7 cellular contexts compared by ENCODE assay signal in genomic region chr21:6569587-6570392, GRCh38.
DNase-seq lines count a peak whose midpoint lies in the region; ATAC-seq, FAIRE-seq and TF ChIP-seq lines count a peak whose summit lies in the region.
"Not testable (repeated sequence)": the region's sequence is repeated elsewhere in the genome, so short reads cannot be mapped to it uniquely, and the experiment has no call there.

No MANE protein-coding gene starts in this region.

- TF ChIP-seq EP300 in HepG2 (IDR thresholded peaks at IDR 0.05; ENCODE audit: low read depth in 2 of 2, low read length in 2 of 2); HepG2 (CRISPR knock-in tag; IDR thresholded peaks at IDR 0.05; ENCODE audit: borderline replicate concordance): not testable (repeated sequence)

- H3K4me3 Mint-ChIP-seq in central memory CD8-positive, alpha-beta T cell: not testable (repeated sequence)

- POLR2A ChIA-PET in HepG2 (lab: Yijun Ruan, JAX): not testable (repeated sequence)

- peak; percentile 61 for ATAC-seq in GM19043 (IDR thresholded peaks at IDR 0.05; ENCODE audit: low read depth, unreplicated experiment)
- peak; percentile 57 for ATAC-seq in GM21825 (IDR thresholded peaks at IDR 0.05; ENCODE audit: unreplicated experiment)
- peak; percentile 69 for ATAC-seq in HG03354 (IDR thresholded peaks at IDR 0.05; ENCODE audit: poor library complexity, severe bottlenecking, unreplicated experiment)
- ATAC-seq in activated CD4-positive, CD25-positive, alpha-beta regulatory T cell treated with anti-CD3 and anti-CD28 coated beads, Interleukin-2, amount 50 U/mL, for 24 hours: peak; percentile 79 to 82
- ATAC-seq in central memory CD8-positive, alpha-beta T cell (replicated peaks; ENCODE audit: extremely low read depth, poor library complexity, severe bottlenecking): peak; percentile 91
- peak; percentile 27 for ATAC-seq in HepG2
- peak; percentile 95 for ATAC-seq in sciatic nerve

- H3K9ac ChIP-seq in HepG2 (ENCODE audit: insufficient read depth, low read depth, low read length): not testable (repeated sequence)

- CTCF ChIA-PET in HepG2 (lab: Yijun Ruan, JAX; ENCODE audit: low intra/inter-chr PET ratio, low total read pairs): not testable (repeated sequence)

- not testable (repeated sequence) for H3K27ac ChIP-seq in HepG2 (ENCODE audit: extremely low read length, insufficient read depth, low read length)

- not testable (repeated sequence) for H3K79me2 ChIP-seq in HepG2 (ENCODE audit: insufficient read depth, low read length)

- H3K27me3 Mint-ChIP-seq in central memory CD8-positive, alpha-beta T cell: not testable (repeated sequence)

- not testable (repeated sequence) for H3K9me3 ChIP-seq in HepG2 (ENCODE audit: low read length)

- H3K27me3 ChIP-seq in HepG2 (ENCODE audit: control insufficient read depth in 1 of 2, insufficient read depth in 2 of 2, low read length in 2 of 2): not testable (repeated sequence)

- TF ChIP-seq CTCF in HepG2 (CRISPR knock-in tag; IDR thresholded peaks at IDR 0.05): not testable (repeated sequence)

- H3K4me1 Mint-ChIP-seq in central memory CD8-positive, alpha-beta T cell: not testable (repeated sequence)

- not testable (repeated sequence) for H3K36me3 ChIP-seq in HepG2 (replicated peaks in 1 of 2; ENCODE audit: control insufficient read depth in 1 of 2, insufficient read depth in 2 of 2, low read length in 2 of 2)

- not testable (repeated sequence) for H3K36me3 Mint-ChIP-seq in central memory CD8-positive, alpha-beta T cell (ENCODE audit: insufficient read depth)

- not testable (repeated sequence) for H4K20me1 ChIP-seq in HepG2 (ENCODE audit: insufficient read depth, low read length)

- not testable (repeated sequence) for H3K4me1 ChIP-seq in HepG2 (ENCODE audit: insufficient read depth, low read length)

- in situ Hi-C loops in HepG2 (cut with HindIII; ENCODE audit: extremely low pct_ligation_motif_present, low pct_unique_long_range_greater_than_20kb): not testable (repeated sequence)

- H2AFZ ChIP-seq in HepG2 (ENCODE audit: low read length): not testable (repeated sequence)

- not testable (repeated sequence) for H3K4me3 ChIP-seq in HepG2 (replicated peaks in 1 of 3; ENCODE audit: insufficient read depth in 1 of 3, low read depth in 2 of 3, low read length in 3 of 3)

- TF ChIP-seq POLR2A in HepG2 (IDR thresholded peaks at IDR 0.05; ENCODE audit: insufficient read depth in 1 of 2, low read depth in 2 of 2, low read length in 2 of 2): not testable (repeated sequence)

- FAIRE-seq in HepG2 (lab: Jason Lieb, UNC): not testable (repeated sequence)

- no CpG with 5 or more reads among the region's 19 CpGs for WGBS in HepG2 (ENCODE audit: low lambda C conversion rate)

- H3K4me2 ChIP-seq in HepG2 (ENCODE audit: low read depth, low read length): not testable (repeated sequence)

- intact Hi-C loops in HepG2 (cut with micrococcal nuclease; ENCODE audit: unreplicated experiment); sciatic nerve (cut with DNase I): not testable (repeated sequence)

- not testable (repeated sequence) for DNase-seq in central memory CD8-positive, alpha-beta T cell (ENCODE audit: low spot score in 2 of 2); HepG2 (ENCODE audit: low spot score); sciatic nerve (ENCODE audit: low spot score)

- BruUV-seq in HepG2 (replicated peaks; lab: Mats Ljungman, UMichigan): not testable (repeated sequence)

- not testable (repeated sequence) for H3K27ac Mint-ChIP-seq in central memory CD8-positive, alpha-beta T cell (ENCODE audit: low read depth)

- not testable (repeated sequence) for TF ChIP-seq RAD21 in HepG2 (CRISPR knock-in tag; IDR thresholded peaks at IDR 0.05)

- H3K9me3 Mint-ChIP-seq in central memory CD8-positive, alpha-beta T cell: not testable (repeated sequence)

Comparison
In these comparisons a context has a peak if more than half of its experiments do, and no peak if none do; other contexts are left out.
1. ATAC-seq: peak in every context shown above with its lines; median percentile 95 in sciatic nerve; 91 in central memory CD8-positive, alpha-beta T cell; 80 in activated CD4-positive, CD25-positive, alpha-beta regulatory T cell treated with anti-CD3 and anti-CD28 coated beads, Interleukin-2, amount 50 U/mL, for 24 hours; 69 in HG03354; 61 in GM19043; 57 in GM21825; 27 in HepG2.